ENCODE assay signal across 8 cellular contexts in the genomic region with DNA sequence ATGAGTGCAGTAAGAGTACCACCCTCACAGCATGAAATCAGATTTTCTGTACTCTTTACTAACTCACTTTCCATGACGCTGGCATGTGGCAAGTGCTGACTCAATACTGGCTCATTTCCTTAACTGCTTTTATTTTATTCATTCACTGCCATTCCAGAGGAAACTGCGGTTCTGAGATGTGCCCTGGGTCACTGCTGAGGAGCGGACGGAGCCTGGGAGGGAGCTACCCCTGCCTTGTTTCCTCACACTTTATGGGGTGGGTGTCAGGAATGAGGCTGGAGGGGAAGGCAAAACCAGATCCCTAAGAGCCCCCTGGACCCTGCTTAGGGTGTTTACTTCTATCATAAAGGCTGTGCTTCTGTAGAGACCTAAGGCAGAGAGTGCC. TPM values are rescaled to one million over a fixed set of nuclear protein-coding genes. Genes with fewer than 3 reads are reported as not detected.
A peak's percentile ranks its signal among the peaks of the same experiment; 100 is the strongest.
DNase-seq lines count a peak whose midpoint lies in the region; TF ChIP-seq lines count a peak whose summit lies in the region.

No MANE protein-coding gene starts in this region.

- intact Hi-C loops in posterior vena cava (cut with DNase I), result no loop called here

- H3K79me1 ChIP-seq in mesendoderm (ENCODE audit: low read length), result no peaks in the 10 kb centered on the region

- H3K9ac ChIP-seq in mesendoderm (ENCODE audit: low read length), result no peak overlapping the region

- no peak overlapping the region for H2AK5ac ChIP-seq in mesendoderm (ENCODE audit: low read length)

- H3K4me3 ChIP-seq in brain microvascular endothelial cell (ENCODE audit: low read depth, low read length), result no peak overlapping the region
- H3K4me3 ChIP-seq in mesendoderm (ENCODE audit: low read length), result no peak overlapping the region

- H3K4me2 ChIP-seq in mesendoderm (ENCODE audit: low read length), result no peak overlapping the region

- no peak overlapping the region for H3K4ac ChIP-seq in mesendoderm (ENCODE audit: low read depth, low read length)

- H2BK15ac ChIP-seq in mesendoderm (replicated peaks; ENCODE audit: low read depth), result no peak overlapping the region

- H2BK5ac ChIP-seq in mesendoderm (ENCODE audit: low read length), result no peak overlapping the region

- no peak overlapping the region for H4K8ac ChIP-seq in mesendoderm (ENCODE audit: low read depth, low read length)

- no peak for TF ChIP-seq CTCF in brain microvascular endothelial cell (IDR thresholded peaks at IDR 0.05; ENCODE audit: low read depth, low read length, missing control alignments)

- no peak overlapping the region for H3K56ac ChIP-seq in mesendoderm (ENCODE audit: low read length)

- H3K23ac ChIP-seq in mesendoderm (ENCODE audit: low read length), result no peak overlapping the region

- no peaks in the 10 kb centered on the region for H3K79me2 ChIP-seq in mesendoderm (ENCODE audit: control insufficient read depth, insufficient read depth, low read length)

- no peak overlapping the region for H3K18ac ChIP-seq in mesendoderm (ENCODE audit: low read length)

- WGBS in mesendoderm (ENCODE audit: extremely low coverage, insufficient coverage, low lambda C conversion rate), result no CpG with 5 or more reads among the region's 4 CpGs

- no peaks in the 10 kb centered on the region for H3K27me3 ChIP-seq in brain microvascular endothelial cell (replicated peaks)
- H3K27me3 ChIP-seq in mesendoderm (ENCODE audit: insufficient read depth, low read length, poor library complexity), result no peaks in the 10 kb centered on the region

- H3K27ac ChIP-seq in brain microvascular endothelial cell (peak overlapping the region; percentile 98), mesendoderm (ENCODE audit: low read depth, low read length) (no peak overlapping the region)

- in situ Hi-C loops in brain microvascular endothelial cell (cut with HindIII; ENCODE audit: low pct_ligation_motif_present, low sequenced_read_pairs), result no loop called here

- no peak overlapping the region for H2BK120ac ChIP-seq in mesendoderm (ENCODE audit: low read depth, low read length)

- H4K5ac ChIP-seq in mesendoderm (ENCODE audit: low read length), result no peak overlapping the region

- H3K36me3 ChIP-seq in brain microvascular endothelial cell (replicated peaks), result peaks cover 16% of the 10 kb centered on the region
- H3K36me3 ChIP-seq in mesendoderm (ENCODE audit: control insufficient read depth, insufficient read depth, low read length), result no peaks in the 10 kb centered on the region

- DNase-seq in COLO829 (ENCODE audit: low spot score), result peak; percentile 88
- DNase-seq in OCI-M1 (lab: John Stamatoyannopoulos, UW), result peak; percentile 38
- DNase-seq in brain microvascular endothelial cell, result peak; percentile 98
- peak; percentile 89 for DNase-seq in posterior vena cava (ENCODE audit: low spot score)
- no peak for DNase-seq in NCI-H774 (lab: John Stamatoyannopoulos, UW)
- DNase-seq in mesendoderm, result no peak
- no peak for DNase-seq in NCI-H2081 (lab: John Stamatoyannopoulos, UW)
- DNase-seq in iPS-NIHi7 (ENCODE audit: extremely low spot score), result no peak

- no peaks in the 10 kb centered on the region for H3K4me1 ChIP-seq in mesendoderm (ENCODE audit: control insufficient read depth, low read depth, low read length)

RNA-seq across cellular contexts. Expression of a gene that starts 14.4 kb away (rescaled TPM):
- total RNA-seq in posterior vena cava, result 10 to 100 TPM; 43.8 to 53.2 TPM
- 0.62 TPM for polyA plus RNA-seq in mesendoderm (2013, experiment 1 of 2)
- 0.50 TPM for polyA plus RNA-seq in mesendoderm (2013, experiment 2 of 2)

Comparison
In these comparisons a context has a peak if more than half of its experiments do, and no peak if none do; other contexts are left out.
1. DNase-seq: peak in COLO829 (single experiment), OCI-M1 (single experiment), brain microvascular endothelial cell (single experiment) and posterior vena cava (single experiment); none in NCI-H774 (single experiment), mesendoderm (single experiment), NCI-H2081 (0 of 2) and iPS-NIHi7 (single experiment).